ENCODE assay signal across 8 cellular contexts in the genomic region with DNA sequence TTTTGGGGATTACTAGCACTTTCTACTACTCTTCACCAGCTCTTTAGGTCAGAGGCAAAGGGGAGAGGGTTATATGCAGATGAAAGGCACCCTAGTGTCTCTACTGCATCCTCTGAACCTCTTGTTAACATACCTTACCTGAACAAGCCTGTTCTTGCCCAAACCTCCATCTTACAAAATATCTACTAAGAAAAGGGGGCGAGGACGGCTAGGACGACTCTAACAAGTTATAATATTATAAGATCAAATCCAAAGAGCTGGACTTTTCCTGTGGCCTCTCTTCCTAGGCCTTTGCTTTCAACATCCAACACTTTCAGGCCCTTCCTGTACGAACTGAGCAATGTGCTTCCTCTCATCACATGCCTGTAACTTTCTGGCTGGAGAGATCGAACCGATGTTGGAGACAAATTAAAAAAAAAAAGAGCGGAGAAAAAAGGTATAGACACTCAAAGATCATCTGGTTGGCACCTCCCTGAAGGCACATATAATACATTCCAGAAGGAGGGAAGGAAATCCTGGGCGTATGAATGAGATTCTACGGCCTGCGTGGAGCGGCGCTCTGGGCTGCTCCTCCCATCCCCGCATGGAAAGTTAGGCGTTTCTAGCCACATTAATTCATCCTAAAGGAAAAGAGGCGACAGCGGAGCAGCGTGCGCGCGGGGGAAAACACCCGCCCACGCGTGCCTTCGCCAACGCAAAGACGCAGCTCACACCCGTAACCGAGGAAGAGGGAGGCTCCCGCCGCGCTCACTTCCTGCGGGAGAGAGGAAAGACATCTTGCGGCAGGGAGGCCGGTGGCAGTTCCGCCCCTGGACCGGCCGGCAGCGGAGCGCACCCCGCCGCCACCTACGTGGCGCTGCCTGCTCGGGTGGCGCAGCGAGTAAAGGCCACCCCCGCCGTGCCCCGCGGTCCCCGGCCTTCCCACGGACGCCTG. TPM values are rescaled to one million over a fixed set of nuclear protein-coding genes. Genes with fewer than 3 reads are reported as not detected.
DNase-seq lines count a peak whose midpoint lies in the region; ATAC-seq and TF ChIP-seq lines count a peak whose summit lies in the region.

No MANE protein-coding gene starts in this region.

- H3K4me1 Mint-ChIP-seq in CD14-positive monocyte: peaks cover 15% of the 10 kb centered on the region

- no peaks in the 10 kb centered on the region for H3K36me3 Mint-ChIP-seq in CD14-positive monocyte

- intact Hi-C loops in CD14-positive monocyte (cut with micrococcal nuclease): no loop called here

- H3K9me3 ChIP-seq in HUES48 (ENCODE audit: control insufficient read depth, insufficient read depth, low read length): no peaks in the 10 kb centered on the region

- peak overlapping the region; percentile 87 for H3K27ac ChIP-seq in HUES48 (ENCODE audit: low read depth, low read length)

- TF ChIP-seq CTCF in CD14-positive monocyte (IDR thresholded peaks at IDR 0.05): no peak

- peak overlapping the region; percentile 89 for H3K9ac ChIP-seq in HUES48 (ENCODE audit: low read depth, low read length)

- DNase-seq in CD14-positive monocyte (ENCODE audit: low spot score) (no peak), ecto neural progenitor cell (ENCODE audit: low spot score) (peak; percentile 71), left lobe of liver (ENCODE audit: low spot score) (no peak)
- DNase-seq in activated CD4-positive, alpha-beta T cell treated with anti-CD3 and anti-CD28 coated beads for 48 hours: peak; percentile 51
- peak; percentile 52 for DNase-seq in stimulated activated CD4-positive, alpha-beta T cell treated with anti-CD3 and anti-CD28 coated beads, Interleukin-12 subunit alpha, Interleukin-12 subunit beta, amount 100 ng/mL, for 4 hours

- H3K27me3 ChIP-seq in HUES48 (ENCODE audit: control insufficient read depth, insufficient read depth, low read length): no peaks in the 10 kb centered on the region

- peaks cover 5% of the 10 kb centered on the region; the same call in 1 of the 2 replicates for H3K36me3 ChIP-seq in HUES48 (ENCODE audit: control insufficient read depth, insufficient read depth, low read length)

- H3K4me3 Mint-ChIP-seq in CD14-positive monocyte: peak overlapping the region; percentile 94 to 98

- H3K27ac Mint-ChIP-seq in CD14-positive monocyte: no peak overlapping the region

- H3K9me3 Mint-ChIP-seq in CD14-positive monocyte: peaks cover 0 to 12% (median 1%) of the 10 kb centered on the region in 7 donors

- H3K27me3 Mint-ChIP-seq in CD14-positive monocyte (ENCODE audit: low read depth in 3 of 3): peaks cover 29 to 56% (median 52%) of the 10 kb centered on the region in 3 donors

- H3K4me3 ChIP-seq in HUES48 (ENCODE audit: low read depth, low read length): peak overlapping the region; percentile 77

- H3K4me1 ChIP-seq in HUES48 (ENCODE audit: control insufficient read depth, insufficient read depth, low read length): peaks cover 50% of the 10 kb centered on the region

- peak; percentile 74 for ATAC-seq in left lobe of liver
- no peak for ATAC-seq in GM21717 (IDR thresholded peaks at IDR 0.05; ENCODE audit: unreplicated experiment)
- ATAC-seq in GM19035 (IDR thresholded peaks at IDR 0.05; ENCODE audit: unreplicated experiment): no peak

RNA-seq across cellular contexts. Expression of a gene that starts 0.8 kb away (rescaled TPM):
- under 1 TPM; 0.12 to 0.17 TPM for polyA plus RNA-seq in CD14-positive monocyte
- 0.23 TPM for total RNA-seq in left lobe of liver

Comparison
In these comparisons a context has a peak if more than half of its experiments do, and no peak if none do; other contexts are left out.
1. DNase-seq: peak in activated CD4-positive, alpha-beta T cell treated with anti-CD3 and anti-CD28 coated beads for 48 hours (single experiment), ecto neural progenitor cell (single experiment) and stimulated activated CD4-positive, alpha-beta T cell treated with anti-CD3 and anti-CD28 coated beads, Interleukin-12 subunit alpha, Interleukin-12 subunit beta, amount 100 ng/mL, for 4 hours (single experiment); none in CD14-positive monocyte (single experiment) and left lobe of liver (single experiment).